In the genomic region with DNA sequence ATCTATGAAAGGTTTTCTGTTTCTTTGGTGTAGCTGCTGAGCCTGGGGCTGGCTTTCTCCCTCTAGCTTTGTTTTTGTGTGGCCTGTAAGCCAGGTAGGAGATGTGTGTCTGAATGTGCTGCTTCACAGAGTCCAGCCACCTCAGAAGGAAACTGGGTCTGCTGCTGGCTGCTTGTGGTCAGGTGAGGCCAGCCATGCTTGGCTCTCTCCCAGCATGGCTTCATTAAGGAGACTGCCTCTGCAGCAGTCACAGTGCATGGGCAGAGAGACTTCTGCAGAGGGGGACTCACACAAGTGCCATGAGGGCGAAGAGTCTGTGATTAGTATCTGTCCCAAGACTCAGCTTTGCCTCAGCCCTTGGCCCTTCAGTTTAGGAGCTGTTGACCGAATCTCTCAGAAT, we compare ENCODE assay signal across 8 cellular contexts. TPM values are rescaled to one million over a fixed set of nuclear protein-coding genes. Genes with fewer than 3 reads are reported as not detected.
DNase-seq lines count a peak whose midpoint lies in the region; ATAC-seq, FAIRE-seq and TF ChIP-seq lines count a peak whose summit lies in the region.

No MANE protein-coding gene starts in this region.

- 40 to 42% methylated on average over 2 of the region's 2 CpGs for WGBS in pancreas, 2 donors

- peak; percentile 15 for DNase-seq in ACHN
- DNase-seq in pancreas = peak in 2 of 6 donors; percentile 14 to 16
- no peak for DNase-seq in H7
- DNase-seq in vagina (ENCODE audit: extremely low spot score in 2 of 2) = no peak
- DNase-seq in SIG-M5 (lab: John Stamatoyannopoulos, UW) = no peak

- no peak for FAIRE-seq in pancreas (lab: Jason Lieb, UNC)

- in situ Hi-C loops in ACHN (cut with HindIII; ENCODE audit: low pct_ligation_motif_present, low pct_unique_long_range_greater_than_20kb, low sequenced_read_pairs) = no loop called here

- no peaks in the 10 kb centered on the region for H3K9me3 ChIP-seq in pancreas
- no peaks in the 10 kb centered on the region for H3K9me3 ChIP-seq in vagina

- H3K27ac ChIP-seq in pancreas = peak overlapping the region in 1 of 4 donors; percentile 13
- H3K27ac ChIP-seq in vagina = no peak overlapping the region

- no peaks in the 10 kb centered on the region for H3K27me3 ChIP-seq in pancreas
- H3K27me3 ChIP-seq in H7 (ENCODE audit: control insufficient read depth, insufficient read depth, low read length) = no peaks in the 10 kb centered on the region
- H3K27me3 ChIP-seq in vagina = no peaks in the 10 kb centered on the region

- peaks cover 54% of the 10 kb centered on the region for H3K4me1 Mint-ChIP-seq in brain

- ATAC-seq in GM19351 (IDR thresholded peaks at IDR 0.05; ENCODE audit: unreplicated experiment) = peak; percentile 90
- ATAC-seq in HG03280 (IDR thresholded peaks at IDR 0.05; ENCODE audit: unreplicated experiment) = peak; percentile 67
- peak; percentile 70 to 79 (median 76) for ATAC-seq in pancreas

- no peak for TF ChIP-seq POLR2A in vagina (IDR thresholded peaks at IDR 0.05)

- H3K36me3 ChIP-seq in pancreas = no peaks in the 10 kb centered on the region
- no peaks in the 10 kb centered on the region; the same call in 1 of the 2 replicates for H3K36me3 ChIP-seq in H7 (replicated peaks; ENCODE audit: control insufficient read depth, insufficient read depth, low read length)
- H3K36me3 ChIP-seq in vagina = no peaks in the 10 kb centered on the region

- H3K9me3 Mint-ChIP-seq in brain = peaks cover 0 to 2% (median 0%) of the 10 kb centered on the region in 5 experiments

- no peak for TF ChIP-seq CTCF in brain (conservative IDR thresholded peaks at IDR 0.05)
- no peak for TF ChIP-seq CTCF in pancreas (IDR thresholded peaks at IDR 0.05)
- no peak for TF ChIP-seq CTCF in vagina (IDR thresholded peaks at IDR 0.05)

- H3K36me3 Mint-ChIP-seq in brain = peaks cover 14% of the 10 kb centered on the region

- H3K27me3 Mint-ChIP-seq in brain = no peaks in the 10 kb centered on the region

- H3K4me1 ChIP-seq in pancreas (peaks cover 5 to 19% (median 7%) of the 10 kb centered on the region in 3 donors), vagina (peaks cover 29% of the 10 kb centered on the region)

- H3K4me3 Mint-ChIP-seq in brain = peak overlapping the region; percentile 3 to 59 (median 54)

- H3K27ac Mint-ChIP-seq in brain = peak overlapping the region; percentile 38 to 90 (median 89)

- intact Hi-C loops in pancreas (cut with DNase I) = no loop called here
- intact Hi-C loops in vagina (cut with DNase I) = no loop called here

- no peak overlapping the region for H3K4me3 ChIP-seq in pancreas
- no peak overlapping the region for H3K4me3 ChIP-seq in H7 (ENCODE audit: insufficient read depth, low read depth, low read length)
- H3K4me3 ChIP-seq in vagina = no peak overlapping the region

RNA-seq across cellular contexts. Expression of gene MAN2A1, which starts 50.6 kb away (rescaled TPM):
- 4.8 TPM for polyA plus RNA-seq in brain (ENCODE audit: insufficient read depth, low read depth, low replicate concordance)
- 10 to 100 TPM; 30.8 to 49.4 (median 40.6) TPM for total RNA-seq in pancreas
- polyA plus RNA-seq in pancreas = 10 to 100 TPM in 1 of 2 donors, 1 to 10 TPM in 1; 8.5 to 15.3 TPM
- total RNA-seq in H7 (2014; rRNA removed; shearing (Covaris generic)) = 53.5 and 70.3 TPM in 2 replicates
- total RNA-seq in vagina = 33.9 TPM
